In genomic region chr20:63940071-63940471, GRCh38 we compare ENCODE assay signal across 11 cellular contexts. TPM values are rescaled to one million over a fixed set of nuclear protein-coding genes. Genes with fewer than 3 reads are reported as not detected.
DNase-seq lines count a peak whose midpoint lies in the region; TF ChIP-seq lines count a peak whose summit lies in the region.
"Had no signal": no experiment of that assay in that cellular context is flagged by ENCODE, and none has a peak within 500 bp of the region (broad histone marks: within the 10 kb centered on the region; RNA-seq: fewer than 3 reads in every experiment).

No MANE protein-coding gene starts in this region.

- H3K4ac ChIP-seq in trophoblast cell (ENCODE audit: low read depth, low read length), result no peak overlapping the region

- H3K4me2 ChIP-seq in trophoblast cell (ENCODE audit: low read length), result no peak overlapping the region
- H3K4me2 ChIP-seq: A549 had no signal

- no peak overlapping the region for H2BK120ac ChIP-seq in trophoblast cell (ENCODE audit: insufficient read depth, low read length, poor library complexity)

- no peak overlapping the region for H2AK5ac ChIP-seq in trophoblast cell (ENCODE audit: low read length)

- no peak overlapping the region for H4K91ac ChIP-seq in trophoblast cell (ENCODE audit: low read depth, low read length)

- no peak overlapping the region for H3K18ac ChIP-seq in trophoblast cell (ENCODE audit: low read length)

- peaks cover 2% of the 10 kb centered on the region for H3K79me2 ChIP-seq in trophoblast cell (ENCODE audit: control insufficient read depth, insufficient read depth, low read length, poor library complexity)

- H3K4me3 ChIP-seq in left ventricle myocardium inferior, result no peak overlapping the region
- peak overlapping the region; percentile 30 for H3K4me3 ChIP-seq in trophoblast cell (ENCODE audit: low read depth, low read length)
- H3K4me3 ChIP-seq: A549 had no signal

- no peak overlapping the region for H2BK12ac ChIP-seq in trophoblast cell (ENCODE audit: low read length)

- DNase-seq in left ventricle myocardium inferior, result peak; percentile 14
- DNase-seq in cardiac septum (ENCODE audit: low spot score), result no peak
- DNase-seq in trophoblast cell, result no peak
- no peak for DNase-seq in NCI-H2081 (lab: John Stamatoyannopoulos, UW)
- DNase-seq: activated CD8-positive, alpha-beta memory T cell treated with anti-CD3 and anti-CD28 coated beads, Interleukin-2, amount 10 ng/mL, durations not matched to agents 7 days and 5 days; activated naive CD4-positive, alpha-beta T cell treated with anti-CD3 and anti-CD28 coated beads, Interleukin-2, amount 10 ng/mL, durations not matched to agents 7 days and 5 days; effector memory CD8-positive, alpha-beta T cell; NCI-H1105 treated with DMSO at 0.1 percent for 48 hours; NCI-H345; WERI-Rb-1 had no signal

- no peak for TF ChIP-seq CTCF in left ventricle myocardium inferior (IDR thresholded peaks at IDR 0.05; ENCODE audit: borderline replicate concordance)

- H3K27ac ChIP-seq in left ventricle myocardium inferior (replicated peaks) (no peak overlapping the region), trophoblast cell (ENCODE audit: low read depth, low read length) (no peak overlapping the region)
- H3K27ac ChIP-seq: A549, WERI-Rb-1 had no signal

- no peak overlapping the region for H4K12ac ChIP-seq in trophoblast cell (ENCODE audit: low read depth, low read length)

- no peak overlapping the region for H2AFZ ChIP-seq in trophoblast cell (ENCODE audit: insufficient read depth, low read length, poor library complexity)

- no peak overlapping the region for H4K8ac ChIP-seq in trophoblast cell (ENCODE audit: low read depth, low read length)

- no peak overlapping the region for H3K14ac ChIP-seq in trophoblast cell (ENCODE audit: low read length)

- peaks cover 9% of the 10 kb centered on the region for H3K79me1 ChIP-seq in trophoblast cell (ENCODE audit: low read length)

- no peak overlapping the region for H3K9ac ChIP-seq in trophoblast cell (ENCODE audit: low read length)

- H3K4me1 ChIP-seq in left ventricle myocardium inferior (peaks cover 29% of the 10 kb centered on the region), trophoblast cell (ENCODE audit: control insufficient read depth in 1 of 2, insufficient read depth in 2 of 2, low read length in 2 of 2) (peaks cover 14 to 18% of the 10 kb centered on the region in 2 experiments)

- H3K9me3 ChIP-seq in left ventricle myocardium inferior (replicated peaks) (no peaks in the 10 kb centered on the region), trophoblast cell (ENCODE audit: insufficient read depth, low read depth, low read length) (no peaks in the 10 kb centered on the region)
- H3K9me3 ChIP-seq: A549 had no signal

- no peak overlapping the region for H3K23ac ChIP-seq in trophoblast cell (ENCODE audit: low read length)

- intact Hi-C loops in left ventricle myocardium inferior (cut with micrococcal nuclease) (no loop called here), cardiac septum (cut with DNase I) (no loop called here)

- H2BK5ac ChIP-seq in trophoblast cell (ENCODE audit: low read depth, low read length, poor library complexity), result no peak overlapping the region

- H3K36me3 ChIP-seq in left ventricle myocardium inferior, result peaks cover 77% of the 10 kb centered on the region
- H3K36me3 ChIP-seq in trophoblast cell (ENCODE audit: control insufficient read depth in 1 of 2, insufficient read depth in 2 of 2, low read length in 2 of 2), result peaks cover 58 to 66% of the 10 kb centered on the region in 2 experiments

- no CpG with 5 or more reads among the region's 23 CpGs for WGBS in trophoblast cell (ENCODE audit: extremely low coverage, insufficient coverage, insufficient read length)

- H3K27me3 ChIP-seq in left ventricle myocardium inferior (ENCODE audit: low read depth) (no peaks in the 10 kb centered on the region), trophoblast cell (ENCODE audit: insufficient read depth, low read length) (no peaks in the 10 kb centered on the region)

RNA-seq across cellular contexts. Expression of gene UCKL1, which starts 16.1 kb away (rescaled TPM):
- total RNA-seq in left ventricle myocardium inferior (41.0 TPM), cardiac septum (43.2 TPM)
- 28.2 and 30.1 TPM in 2 replicates for polyA plus RNA-seq in trophoblast cell (2013)

RNA-seq across cellular contexts. Expression of gene ZNF512B, which starts 29.7 kb away (rescaled TPM):
- total RNA-seq in left ventricle myocardium inferior (12.6 TPM), cardiac septum (12.8 TPM)
- 7.5 and 7.8 TPM in 2 replicates for polyA plus RNA-seq in trophoblast cell (2013)

RNA-seq across cellular contexts. Expression of gene SAMD10, which starts 39.4 kb away (rescaled TPM):
- total RNA-seq in left ventricle myocardium inferior (5.6 TPM), cardiac septum (4.0 TPM)
- 4.3 and 4.5 TPM in 2 replicates for polyA plus RNA-seq in trophoblast cell (2013)
- polyA plus RNA-seq: A549 had no signal

RNA-seq across cellular contexts. Expression of gene PRPF6, which starts 40.9 kb away (rescaled TPM):
- total RNA-seq in left ventricle myocardium inferior (46.8 TPM), cardiac septum (47.5 TPM)
- 45.4 and 45.8 TPM in 2 replicates for polyA plus RNA-seq in trophoblast cell (2013)

RNA-seq across cellular contexts. Expression of gene DNAJC5, which starts 45.1 kb away (rescaled TPM):
- total RNA-seq in left ventricle myocardium inferior (42.8 TPM), cardiac septum (36.1 TPM)
- 24.9 and 25.0 TPM in 2 replicates for polyA plus RNA-seq in trophoblast cell (2013)
